Comparison of ENCODE assay signal across 12 cellular contexts in genomic region chr10:31158000-31158658, GRCh38.
DNase-seq lines count a peak whose midpoint lies in the region; ATAC-seq, FAIRE-seq and TF ChIP-seq lines count a peak whose summit lies in the region.
"Had no signal": no experiment of that assay in that cellular context is flagged by ENCODE, and none has a peak within 500 bp of the region (broad histone marks: within the 10 kb centered on the region; RNA-seq: fewer than 3 reads in every experiment).

No MANE protein-coding gene starts in this region.

- ATAC-seq in Right ventricle myocardium superior (ENCODE audit: poor library complexity): peak; percentile 62
- ATAC-seq: activated CD8-positive, alpha-beta T cell treated with anti-CD3 and anti-CD28 coated beads for 36 hours; stimulated activated naive CD8-positive, alpha-beta T cell treated with anti-CD3 and anti-CD28 coated beads, Interleukin-15, Interleukin-2, amounts not matched to agents 100 U/mL and 50 U/mL, for 24 hours had no signal

- FAIRE-seq in frontal cortex (lab: Jason Lieb, UNC): no peak

- intact Hi-C loops in ascending aorta (cut with DNase I) (no loop called here), Right ventricle myocardium superior (cut with DNase I) (no loop called here), sigmoid colon (cut with DNase I) (no loop called here)

- DNase-seq in HEK293T (ENCODE audit: extremely low spot score): no peak
- no peak for DNase-seq in ascending aorta (ENCODE audit: low spot score in 2 of 2)
- no peak for DNase-seq in Right ventricle myocardium superior
- DNase-seq in sigmoid colon: no peak
- no peak for DNase-seq in activated T-cell treated with anti-CD3 and anti-CD28 coated beads, Interleukin-2, amount 50 U/mL, for 1 hour
- no peak for DNase-seq in GM19240 (ENCODE audit: insufficient read length, low spot score)
- no peak for DNase-seq in AG08395 (ENCODE audit: low spot score)
- DNase-seq in frontal cortex (ENCODE audit: low spot score in 2 of 2): no peak
- DNase-seq: activated CD8-positive, alpha-beta T cell treated with anti-CD3 and anti-CD28 coated beads for 36 hours; RPMI8226; stimulated activated CD4-positive, alpha-beta T cell treated with anti-CD3 and anti-CD28 coated beads, Interleukin-4, amount 100 ng/mL, for 24 hours; stimulated activated naive CD8-positive, alpha-beta T cell treated with anti-CD3 and anti-CD28 coated beads, Interleukin-15, Interleukin-2, amounts not matched to agents 100 U/mL and 50 U/mL, for 24 hours had no signal

- CTCF ChIA-PET in HEK293T (lab: Yijun Ruan, JAX): no interaction called here

- no peak for TF ChIP-seq POLR2A in sigmoid colon (IDR thresholded peaks at IDR 0.05)

- 75 to 82% methylated on average over 9 of the region's 9 CpGs for WGBS in sigmoid colon, 2 donors

- H3K27ac ChIP-seq in ascending aorta: peak overlapping the region; percentile 71 to 82
- H3K27ac ChIP-seq in sigmoid colon: peak overlapping the region; percentile 41 to 60 (median 54)

- TF ChIP-seq CTCF in ascending aorta (IDR thresholded peaks at IDR 0.05) (no peak), sigmoid colon (IDR thresholded peaks at IDR 0.05) (no peak)

- peaks cover 0 to 7% of the 10 kb centered on the region in 2 donors for H3K9me3 ChIP-seq in ascending aorta
- no peaks in the 10 kb centered on the region for H3K9me3 ChIP-seq in sigmoid colon

- POLR2A ChIA-PET in HEK293T (lab: Yijun Ruan, JAX): no interaction called here

- H3K36me3 ChIP-seq in ascending aorta (no peaks in the 10 kb centered on the region), sigmoid colon (no peaks in the 10 kb centered on the region)

- H3K4me3 ChIP-seq in ascending aorta (peak overlapping the region; percentile 7 to 9), sigmoid colon (no peak overlapping the region)

- H3K27me3 ChIP-seq in ascending aorta (no peaks in the 10 kb centered on the region), sigmoid colon (no peaks in the 10 kb centered on the region)

- no peak for TF ChIP-seq EP300 in sigmoid colon (IDR thresholded peaks at IDR 0.05)

- H3K4me1 ChIP-seq in ascending aorta: peaks cover 0 to 13% of the 10 kb centered on the region in 2 donors
- H3K4me1 ChIP-seq in sigmoid colon: peaks cover 0 to 12% (median 9%) of the 10 kb centered on the region in 4 donors

TF ChIP-seq in HEK293T, 16 proteins besides CTCF, POLR2A, EP300 and RAD21:
- TF ChIP-seq ZNF384 (IDR thresholded peaks at IDR 0.05) (0 out of 2 replicates have a peak, but pooled peaks have one; percentile 19), HDGF (IDR thresholded peaks at IDR 0.05; ENCODE audit: borderline replicate concordance) (no peak)

Comparison
In these comparisons a context has a peak if more than half of its experiments do, and no peak if none do; other contexts are left out.
1. H3K4me3 ChIP-seq: peak in ascending aorta (2 of 2); none in sigmoid colon (0 of 4).